ENCODE assay signal across 8 cellular contexts in genomic region chr1:47333578-47333921, GRCh38. TPM values are rescaled to one million over a fixed set of nuclear protein-coding genes. Genes with fewer than 3 reads are reported as not detected.
DNase-seq lines count a peak whose midpoint lies in the region; ATAC-seq and TF ChIP-seq lines count a peak whose summit lies in the region.

CMPK1 (plus strand) TSS chr1:47333790; CDS start chr1:47333946, 156 bp downstream.

- H3K36me3 ChIP-seq in HAP-1 (replicated peaks) (no peaks in the 10 kb centered on the region; the same call in 1 of the 2 replicates), Loucy (ENCODE audit: insufficient read depth, low read length) (no peaks in the 10 kb centered on the region), neuron (ENCODE audit: insufficient read depth, low read length) (no peaks in the 10 kb centered on the region), subcutaneous abdominal adipose tissue (ENCODE audit: control insufficient read depth in 5 of 5, insufficient read depth in 5 of 5, low read length in 5 of 5) (no peaks in the 10 kb centered on the region)

- H2AFZ ChIP-seq in Loucy (ENCODE audit: low read length), result peak within 1 kb of the TSS; percentile 99
- H2AFZ ChIP-seq in neuron (ENCODE audit: low read depth, low read length), result peak within 1 kb of the TSS; percentile 74

- in situ Hi-C loops in HAP-1 (cut with MboI; ENCODE audit: low sequenced_read_pairs), result no loop called here

- peak within 1 kb of the TSS; percentile 93 for H3K4me3 ChIP-seq in HAP-1
- H3K4me3 ChIP-seq in Loucy (ENCODE audit: low read length, poor library complexity, severe bottlenecking), result peak within 1 kb of the TSS; percentile 79
- peak within 1 kb of the TSS; percentile 97 for H3K4me3 ChIP-seq in neuron (ENCODE audit: low read length)
- H3K4me3 ChIP-seq in subcutaneous abdominal adipose tissue (ENCODE audit: low read depth in 1 of 5, low read length in 5 of 5), result peak within 1 kb of the TSS; percentile 90 to 95 (median 94)

- peaks cover 21% of the 10 kb centered on the region for H4K20me1 ChIP-seq in Loucy (ENCODE audit: insufficient read depth, low read length, poor library complexity, severe bottlenecking)

- H3K79me2 ChIP-seq in Loucy (ENCODE audit: insufficient read depth, low read length), result peaks cover 52% of the 10 kb centered on the region

- peak within 1 kb of the TSS; percentile 85 for H3K4me2 ChIP-seq in Loucy (ENCODE audit: low read depth, low read length, poor library complexity, severe bottlenecking)

- peak within 1 kb of the TSS; percentile 72 for H3K27ac ChIP-seq in foreskin keratinocyte
- H3K27ac ChIP-seq in subcutaneous abdominal adipose tissue (ENCODE audit: low read depth, low read length), result peak within 1 kb of the TSS; percentile 99

- ATAC-seq in foreskin keratinocyte, result peak; percentile 88

- no peaks in the 10 kb centered on the region for H3K9me2 ChIP-seq in Loucy (replicated peaks; ENCODE audit: low read depth, low read length)

- DNase-seq in GDM1 (lab: John Stamatoyannopoulos, UW) (peak; percentile 81), HAP-1 (ENCODE audit: low spot score in 2 of 2) (peak; percentile 90), SHP77 treated with DMSO at 0.1 percent for 48 hours (lab: John Stamatoyannopoulos, UW) (peak; percentile 63), activated gamma-delta T cell (lab: John Stamatoyannopoulos, UW) (peak; percentile 65), foreskin keratinocyte (peak; percentile 58 to 78)

- H3K9ac ChIP-seq in Loucy (ENCODE audit: low read depth, low read length, poor library complexity, severe bottlenecking) (peak within 1 kb of the TSS; percentile 93), subcutaneous abdominal adipose tissue (ENCODE audit: low read length in 5 of 5) (peak within 1 kb of the TSS; percentile 89 to 99 (median 97))

- peak; percentile 46 for TF ChIP-seq CTCF in Loucy (conservative IDR thresholded peaks at IDR 0.05; ENCODE audit: low read length)
- TF ChIP-seq CTCF in foreskin keratinocyte (conservative IDR thresholded peaks at IDR 0.05), result peak; percentile 45

- H3F3A ChIP-seq in Loucy (ENCODE audit: low read depth), result 0 out of 2 replicates have a peak, but pooled peaks cover 4% of the 10 kb centered on the region

- no peaks in the 10 kb centered on the region for H3K9me3 ChIP-seq in HAP-1
- H3K9me3 ChIP-seq in Loucy (ENCODE audit: insufficient read depth, low read depth, low read length), result no peaks in the 10 kb centered on the region
- H3K9me3 ChIP-seq in neuron (ENCODE audit: low read length), result no peaks in the 10 kb centered on the region
- H3K9me3 ChIP-seq in subcutaneous abdominal adipose tissue (ENCODE audit: control insufficient read depth in 5 of 5, low read length in 5 of 5), result no peaks in the 10 kb centered on the region

- H3K27me3 ChIP-seq in HAP-1 (ENCODE audit: low read depth) (no peaks in the 10 kb centered on the region), Loucy (ENCODE audit: insufficient read depth, low read length, poor library complexity, severe bottlenecking) (no peaks in the 10 kb centered on the region), foreskin keratinocyte (no peaks in the 10 kb centered on the region), neuron (ENCODE audit: insufficient read depth, low read length) (no peaks in the 10 kb centered on the region), subcutaneous abdominal adipose tissue (ENCODE audit: control insufficient read depth in 5 of 5, insufficient read depth in 4 of 5, low read length in 5 of 5) (no peaks in the 10 kb centered on the region)

- H3K4me1 ChIP-seq in HAP-1, result peaks cover 3% of the 10 kb centered on the region
- peaks cover 33% of the 10 kb centered on the region for H3K4me1 ChIP-seq in Loucy (ENCODE audit: insufficient read depth, low read length, poor library complexity, severe bottlenecking)
- peaks cover 7% of the 10 kb centered on the region for H3K4me1 ChIP-seq in foreskin keratinocyte
- peaks cover 4% of the 10 kb centered on the region for H3K4me1 ChIP-seq in neuron (ENCODE audit: insufficient read depth, low read length)
- H3K4me1 ChIP-seq in subcutaneous abdominal adipose tissue (ENCODE audit: control insufficient read depth in 5 of 5, insufficient read depth in 5 of 5, low read length in 5 of 5), result peaks cover 3 to 32% (median 27%) of the 10 kb centered on the region in 5 donors

RNA-seq across cellular contexts. Expression of gene CMPK1, which starts in this region (rescaled TPM):
- total RNA-seq in foreskin keratinocyte, result 79.4 and 80.3 TPM in 2 replicates
- polyA plus RNA-seq in foreskin keratinocyte, result 39.9 and 46.3 TPM in 2 replicates

Comparison
In these comparisons a context has a peak if more than half of its experiments do, and no peak if none do; other contexts are left out.
1. Peak in every context shown above with its lines: DNase-seq, ATAC-seq, H3K4me3 ChIP-seq and H3K27ac ChIP-seq.